ENCODE assay signal across 22 cellular contexts in genomic region chr19:32831611-32832010, GRCh38. TPM values are rescaled to one million over a fixed set of nuclear protein-coding genes. Genes with fewer than 3 reads are reported as not detected.
A peak's percentile ranks its signal among the peaks of the same experiment; 100 is the strongest.
DNase-seq lines count a peak whose midpoint lies in the region; ATAC-seq, FAIRE-seq and TF ChIP-seq lines count a peak whose summit lies in the region.
"Had no signal": no experiment of that assay in that cellular context is flagged by ENCODE, and none has a peak within 500 bp of the region (broad histone marks: within the 10 kb centered on the region; RNA-seq: fewer than 3 reads in every experiment).

No MANE protein-coding gene starts in this region.

- no peak overlapping the region for H3K18ac ChIP-seq in mesenchymal stem cell (ENCODE audit: low read depth in 1 of 2, low read length in 2 of 2)

- no peaks in the 10 kb centered on the region for H3K36me3 Mint-ChIP-seq in WTC11
- no peaks in the 10 kb centered on the region for H3K36me3 Mint-ChIP-seq in astrocyte (ENCODE audit: low read depth, unreplicated experiment)
- H3K36me3 Mint-ChIP-seq in type B pancreatic cell: peaks cover 4% of the 10 kb centered on the region
- H3K36me3 Mint-ChIP-seq: CD4-positive, alpha-beta memory T cell had no signal

- H3K27ac ChIP-seq in astrocyte (ENCODE audit: low read depth, low read length) (no peak overlapping the region), mesenchymal stem cell (ENCODE audit: low read length, poor library complexity, severe bottlenecking) (peak overlapping the region; percentile 0)

- H2AFZ ChIP-seq in astrocyte (ENCODE audit: low read depth, low read length) (no peak overlapping the region), mesenchymal stem cell (ENCODE audit: low read depth, low read length) (no peak overlapping the region)

- H3K4me2 ChIP-seq in astrocyte (ENCODE audit: low read length): no peak overlapping the region
- no peak overlapping the region for H3K4me2 ChIP-seq in mesenchymal stem cell (ENCODE audit: low read length, poor library complexity, severe bottlenecking)

- no peak overlapping the region for H3K14ac ChIP-seq in mesenchymal stem cell (ENCODE audit: low read length in 2 of 2)

- no peaks in the 10 kb centered on the region for H3K79me2 ChIP-seq in astrocyte (ENCODE audit: insufficient read depth, low read length)

- DNase-seq in WTC11 (ENCODE audit: low spot score) (no peak), astrocyte (ENCODE audit: low read depth) (no peak), mesenchymal stem cell (no peak), type B pancreatic cell (ENCODE audit: extremely low spot score, unreplicated experiment) (peak; percentile 15)
- DNase-seq in stimulated activated CD8-positive, alpha-beta memory T cell treated with anti-CD3 and anti-CD28 coated beads, Interleukin-4, amount 100 ng/mL, for 48 hours: no peak
- DNase-seq: C1 segment of cervical spinal cord; Calu3; CD4-positive, alpha-beta memory T cell; COR-L47; DMS53; DMS79 treated with DMSO at 0.1 percent for 48 hours; GF-D8; GOT3 had no signal

- H4K8ac ChIP-seq in mesenchymal stem cell (ENCODE audit: low read length): no peak overlapping the region

- peaks cover 2% of the 10 kb centered on the region for H3K27me3 ChIP-seq in astrocyte (ENCODE audit: insufficient read depth, low read length)
- no peaks in the 10 kb centered on the region for H3K27me3 ChIP-seq in mesenchymal stem cell (ENCODE audit: control insufficient read depth in 1 of 2, insufficient read depth in 1 of 2, low read length in 2 of 2)

- no peak overlapping the region for H3K9ac ChIP-seq in astrocyte (ENCODE audit: low read length)
- H3K9ac ChIP-seq in mesenchymal stem cell (ENCODE audit: low read length): no peak overlapping the region

- H3K23ac ChIP-seq in mesenchymal stem cell (ENCODE audit: low read length in 2 of 2): no peak overlapping the region

- H3K27me3 Mint-ChIP-seq in WTC11 (ENCODE audit: low read depth) (no peaks in the 10 kb centered on the region), astrocyte (ENCODE audit: low read depth, unreplicated experiment) (no peaks in the 10 kb centered on the region), type B pancreatic cell (no peaks in the 10 kb centered on the region)

- H3K4ac ChIP-seq in mesenchymal stem cell (ENCODE audit: low read depth in 1 of 2, low read length in 2 of 2): no peak overlapping the region

- H2BK12ac ChIP-seq in mesenchymal stem cell (ENCODE audit: low read length in 2 of 2): no peak overlapping the region

- H3K4me1 Mint-ChIP-seq in WTC11: peaks cover 16% of the 10 kb centered on the region
- peaks cover 10% of the 10 kb centered on the region for H3K4me1 Mint-ChIP-seq in astrocyte (ENCODE audit: low read depth, unreplicated experiment)
- no peaks in the 10 kb centered on the region for H3K4me1 Mint-ChIP-seq in type B pancreatic cell (ENCODE audit: unreplicated experiment)

- H2BK120ac ChIP-seq in mesenchymal stem cell (ENCODE audit: low read depth, low read length): no peak overlapping the region

- no peaks in the 10 kb centered on the region for H4K20me1 ChIP-seq in astrocyte (ENCODE audit: insufficient read depth, low read length)

- H3K4me3 Mint-ChIP-seq in WTC11 (no peak overlapping the region), astrocyte (ENCODE audit: unreplicated experiment) (peak overlapping the region; percentile 34), type B pancreatic cell (no peak overlapping the region)
- H3K4me3 Mint-ChIP-seq: CD4-positive, alpha-beta memory T cell had no signal

- no peak overlapping the region for H2BK5ac ChIP-seq in mesenchymal stem cell (ENCODE audit: low read depth, low read length, poor library complexity, severe bottlenecking)

- POLR2A ChIA-PET in WTC11 (lab: Charles Lee): no interaction called here

- H2BK15ac ChIP-seq in mesenchymal stem cell (ENCODE audit: low read depth, poor library complexity, severe bottlenecking): no peak overlapping the region

- H3K79me1 ChIP-seq in mesenchymal stem cell (replicated peaks; ENCODE audit: low read length, poor library complexity, severe bottlenecking): no peaks in the 10 kb centered on the region

- H4K91ac ChIP-seq in mesenchymal stem cell (ENCODE audit: low read length): no peak overlapping the region

- ATAC-seq in WTC11 (no peak), GM19395 (IDR thresholded peaks at IDR 0.05; ENCODE audit: unreplicated experiment) (no peak), HG03095 (IDR thresholded peaks at IDR 0.05; ENCODE audit: unreplicated experiment) (no peak)

- TF ChIP-seq CTCF in WTC11 (IDR thresholded peaks at IDR 0.05): no peak
- TF ChIP-seq CTCF in astrocyte (IDR thresholded peaks at IDR 0.05; ENCODE audit: insufficient read depth, low read depth, low read length): no peak
- TF ChIP-seq CTCF in type B pancreatic cell (conservative IDR thresholded peaks at IDR 0.05): no peak

- H2AK5ac ChIP-seq in mesenchymal stem cell (ENCODE audit: low read length, severe bottlenecking): peak overlapping the region; percentile 29

- H3K9me3 Mint-ChIP-seq in WTC11 (no peaks in the 10 kb centered on the region), astrocyte (ENCODE audit: unreplicated experiment) (no peaks in the 10 kb centered on the region), type B pancreatic cell (no peaks in the 10 kb centered on the region)
- H3K9me3 Mint-ChIP-seq: CD4-positive, alpha-beta memory T cell had no signal

- CTCF ChIA-PET in WTC11 (lab: Charles Lee): no interaction called here

- no peaks in the 10 kb centered on the region for H3K4me1 ChIP-seq in astrocyte (ENCODE audit: insufficient read depth, low read length)
- H3K4me1 ChIP-seq in mesenchymal stem cell (ENCODE audit: control insufficient read depth, insufficient read depth, low read depth, low read length): peaks cover 7% of the 10 kb centered on the region
- H3K4me1 ChIP-seq: HAP-1 had no signal

- no peak for FAIRE-seq in astrocyte (lab: Jason Lieb, UNC)
- FAIRE-seq: GM12891, GM18507, H54 had no signal

- H3K9me3 ChIP-seq in astrocyte (ENCODE audit: insufficient read depth, low read depth, low read length): no peaks in the 10 kb centered on the region
- no peaks in the 10 kb centered on the region for H3K9me3 ChIP-seq in mesenchymal stem cell (ENCODE audit: control insufficient read depth, low read length)
- H3K9me3 ChIP-seq: HAP-1 had no signal

- H3K4me3 ChIP-seq in astrocyte (ENCODE audit: insufficient read depth, low read depth, low read length): no peak overlapping the region
- no peak overlapping the region for H3K4me3 ChIP-seq in mesenchymal stem cell (ENCODE audit: insufficient read depth in 1 of 2, low read depth in 1 of 2, low read length in 2 of 2)
- H3K4me3 ChIP-seq: HAP-1 had no signal

- 90% methylated on average over 5 of the region's 5 CpGs for WGBS in mesenchymal stem cell

- peak overlapping the region; percentile 46; the same call in 1 of the 2 replicates for H3K27ac Mint-ChIP-seq in WTC11
- no peak overlapping the region for H3K27ac Mint-ChIP-seq in astrocyte (ENCODE audit: unreplicated experiment)
- no peak overlapping the region for H3K27ac Mint-ChIP-seq in type B pancreatic cell
- H3K27ac Mint-ChIP-seq: CD4-positive, alpha-beta memory T cell had no signal

- H3K36me3 ChIP-seq in astrocyte (ENCODE audit: insufficient read depth, low read length) (no peaks in the 10 kb centered on the region), mesenchymal stem cell (ENCODE audit: control insufficient read depth in 1 of 2, insufficient read depth in 2 of 2, low read depth in 1 of 2, low read length in 2 of 2) (no peaks in the 10 kb centered on the region)
- H3K36me3 ChIP-seq: HAP-1 had no signal

TF ChIP-seq in WTC11, 78 proteins besides CTCF, POLR2A, EP300 and RAD21:
- TF ChIP-seq ATF1 (CRISPR knock-in tag; IDR thresholded peaks at IDR 0.05): no peak
- TF ChIP-seq NR2C2 (CRISPR knock-in tag; IDR thresholded peaks at IDR 0.05): no peak
- TF ChIP-seq NFATC4 (CRISPR knock-in tag; IDR thresholded peaks at IDR 0.05): no peak
- TF ChIP-seq MAX (CRISPR knock-in tag; IDR thresholded peaks at IDR 0.05): no peak
- TF ChIP-seq EMX1 (CRISPR knock-in tag; IDR thresholded peaks at IDR 0.05): no peak
- TF ChIP-seq ZNF512 (CRISPR knock-in tag; IDR thresholded peaks at IDR 0.05; ENCODE audit: borderline replicate concordance): no peak

RNA-seq across cellular contexts. Expression of gene SLC7A9, which starts 38.0 kb away (rescaled TPM):
- total RNA-seq in WTC11 (2021) (0.11 to 0.27 TPM (median 0.16 TPM) in 3 replicates), astrocyte (0.17 and 0.45 TPM in 2 replicates), type B pancreatic cell (ENCODE audit: low replicate concordance) (3.1 and 7.9 TPM in 2 replicates)
- 0.04 TPM for polyA plus RNA-seq in mesenchymal stem cell (2013, experiment 1 of 2)
- polyA plus RNA-seq in mesenchymal stem cell (2013, experiment 2 of 2): not detected
- total RNA-seq: A172, Daoy had no signal
- polyA plus RNA-seq: BJ; CD4-positive, alpha-beta memory T cell had no signal
